1 cellular context compared by ENCODE assay signal in the genomic region with DNA sequence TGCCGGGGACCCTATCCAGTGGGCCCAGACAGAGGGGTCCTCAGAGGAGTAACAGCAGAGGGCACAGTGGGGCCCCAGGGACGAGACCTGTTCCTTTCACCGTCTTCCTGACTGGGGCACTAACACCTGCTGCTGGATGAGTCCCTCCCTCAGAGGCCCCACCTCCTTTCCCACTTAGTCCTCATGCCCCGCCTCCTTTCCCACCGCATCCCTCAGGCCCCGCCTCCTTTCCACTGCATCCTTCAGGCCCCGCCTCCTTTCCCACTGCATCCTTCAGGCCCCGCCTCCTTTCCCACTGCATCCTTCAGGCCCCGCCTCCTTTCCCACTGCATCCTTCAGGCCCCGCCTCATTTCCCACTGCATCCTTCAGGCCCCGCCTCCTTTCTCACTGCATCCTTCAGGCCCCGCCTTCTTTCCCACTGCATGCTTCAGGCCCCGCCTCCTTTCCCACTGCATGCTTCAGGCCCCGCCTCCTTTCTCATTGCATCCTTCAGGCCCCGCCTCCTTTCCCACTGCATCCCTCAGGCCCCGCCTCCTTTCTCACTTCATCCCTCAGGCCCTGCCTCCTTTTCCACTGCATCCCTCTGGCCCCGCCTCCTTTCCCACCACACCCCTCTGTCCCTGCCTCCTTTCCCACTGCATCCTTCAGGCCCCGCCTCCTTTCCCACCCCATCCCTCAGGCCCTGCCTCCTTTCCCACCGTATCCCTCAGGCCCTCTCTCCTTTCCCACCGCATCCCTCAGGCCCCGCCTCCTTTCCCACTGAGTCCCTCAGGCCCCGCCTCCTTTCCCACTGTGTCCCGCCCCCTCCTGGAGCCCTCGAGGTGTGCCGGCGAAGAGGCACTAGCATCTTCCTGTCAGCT.
TF ChIP-seq lines count a peak whose summit lies in the region.

No MANE protein-coding gene starts in this region.

TF ChIP-seq in HepG2, 621 proteins besides CTCF, POLR2A, EP300 and RAD21:
- TF ChIP-seq PCBP1 (IDR thresholded peaks at IDR 0.05; ENCODE audit: borderline replicate concordance, low read depth, low read length) (0 out of 2 replicates have a peak, but pooled peaks have one; percentile 23), ZNF468 (CRISPR knock-in tag; IDR thresholded peaks at IDR 0.05) (no peak), ZNF792 (CRISPR knock-in tag; IDR thresholded peaks at IDR 0.05) (no peak), ADNP (CRISPR knock-in tag; IDR thresholded peaks at IDR 0.05) (no peak)
TF ChIP-seq in HepG2: peak in this region for 1.
